Comparison of ENCODE assay signal across 13 cellular contexts in genomic region chr1:115158181-115158580, GRCh38.
A peak's percentile ranks its signal among the peaks of the same experiment; 100 is the strongest.
DNase-seq lines count a peak whose midpoint lies in the region; ATAC-seq, FAIRE-seq and TF ChIP-seq lines count a peak whose summit lies in the region.
"Had no signal": no experiment of that assay in that cellular context is flagged by ENCODE, and none has a peak within 500 bp of the region (broad histone marks: within the 10 kb centered on the region; RNA-seq: fewer than 3 reads in every experiment).

No MANE protein-coding gene starts in this region.

- H3K9me3 ChIP-seq in GM23248 (ENCODE audit: low read depth) (no peaks in the 10 kb centered on the region), psoas muscle (no peaks in the 10 kb centered on the region)

- TF ChIP-seq CTCF in fibroblast of mammary gland (conservative IDR thresholded peaks at IDR 0.05; ENCODE audit: control insufficient read depth, insufficient read depth, low read depth, low read length), result no peak
- no peak for TF ChIP-seq CTCF in psoas muscle (IDR thresholded peaks at IDR 0.05)

- intact Hi-C loops in psoas muscle (cut with DNase I), result no loop called here

- H4K20me1 ChIP-seq in GM23248 (ENCODE audit: insufficient read depth), result no peaks in the 10 kb centered on the region

- H3K79me2 ChIP-seq in GM23248 (ENCODE audit: insufficient read depth), result no peaks in the 10 kb centered on the region

- 0% methylated on average over 2 of the region's 2 CpGs for WGBS in GM23248 (ENCODE audit: low coverage in 1 of 2, low lambda C conversion rate in 2 of 2, missing lambda C conversion rate in 2 of 2), 2 experiments
- WGBS in psoas muscle, 3 donors, result 7 to 22% (median 12%) methylated on average over 2 of the region's 2 CpGs

- ATAC-seq in psoas muscle (peak; percentile 68 to 99 (median 90)), HG02678 (IDR thresholded peaks at IDR 0.05; ENCODE audit: unreplicated experiment) (no peak)

- no peak overlapping the region for H2AFZ ChIP-seq in GM23248

- no peaks in the 10 kb centered on the region for H3K36me3 ChIP-seq in GM23248 (ENCODE audit: low read depth)
- H3K36me3 ChIP-seq in psoas muscle (ENCODE audit: insufficient read depth in 1 of 2, low read depth in 1 of 2), result no peaks in the 10 kb centered on the region

- peaks cover 31% of the 10 kb centered on the region for H3F3A ChIP-seq in GM23248 (ENCODE audit: insufficient read depth)

- DNase-seq in GM23248 (peak; percentile 93), RPMI7951 (ENCODE audit: low read depth) (peak; percentile 71), fibroblast of mammary gland (ENCODE audit: low read depth) (peak; percentile 92), psoas muscle (peak; percentile 41 to 67), iPS-NIHi11 (ENCODE audit: low spot score) (no peak), amygdala (lab: John Stamatoyannopoulos, UW) (no peak), HTR-8/SVneo (ENCODE audit: insufficient read length, low spot score) (no peak)
- DNase-seq: activated naive CD4-positive, alpha-beta T cell treated with anti-CD3 and anti-CD28 coated beads, Interleukin-2, amount 50 U/mL, for 16 hours; hypothalamus; NCI-H510A treated with DMSO at 0.1 percent for 48 hours; SIG-M5 had no signal

- in situ Hi-C loops in GM23248 (cut with MboI), result no loop called here

- H3K4me3 ChIP-seq in GM23248 (no peak overlapping the region), fibroblast of mammary gland (ENCODE audit: control insufficient read depth, low read depth, low read length) (no peak overlapping the region), psoas muscle (no peak overlapping the region)

- H3K27ac ChIP-seq in GM23248 (peak overlapping the region; percentile 40), psoas muscle (no peak overlapping the region)
- H3K27ac ChIP-seq: HL-60 had no signal

- H3K9me2 ChIP-seq in GM23248 (ENCODE audit: insufficient read depth), result no peaks in the 10 kb centered on the region

- peaks cover 23% of the 10 kb centered on the region for H3K4me1 ChIP-seq in GM23248 (ENCODE audit: insufficient read depth)
- H3K4me1 ChIP-seq in psoas muscle, result no peaks in the 10 kb centered on the region

- peak overlapping the region; percentile 24 for H3K4me2 ChIP-seq in GM23248 (ENCODE audit: unreplicated experiment)

- FAIRE-seq in HTR-8/SVneo (lab: Jason Lieb, UNC), result no peak

- no peak overlapping the region for H3K9ac ChIP-seq in GM23248

- no peaks in the 10 kb centered on the region for H3K27me3 ChIP-seq in GM23248 (replicated peaks; ENCODE audit: insufficient read depth)
- H3K27me3 ChIP-seq in psoas muscle (ENCODE audit: insufficient read depth in 3 of 3, low read length in 2 of 3), result no peaks in the 10 kb centered on the region

Comparison
In these comparisons a context has a peak if more than half of its experiments do, and no peak if none do; other contexts are left out.
1. DNase-seq: peak in GM23248 (single experiment), RPMI7951 (single experiment), fibroblast of mammary gland (single experiment) and psoas muscle (2 of 2); none in iPS-NIHi11 (single experiment), amygdala (0 of 56) and HTR-8/SVneo (single experiment).